Comparison of ENCODE assay signal across 12 cellular contexts in the genomic region with DNA sequence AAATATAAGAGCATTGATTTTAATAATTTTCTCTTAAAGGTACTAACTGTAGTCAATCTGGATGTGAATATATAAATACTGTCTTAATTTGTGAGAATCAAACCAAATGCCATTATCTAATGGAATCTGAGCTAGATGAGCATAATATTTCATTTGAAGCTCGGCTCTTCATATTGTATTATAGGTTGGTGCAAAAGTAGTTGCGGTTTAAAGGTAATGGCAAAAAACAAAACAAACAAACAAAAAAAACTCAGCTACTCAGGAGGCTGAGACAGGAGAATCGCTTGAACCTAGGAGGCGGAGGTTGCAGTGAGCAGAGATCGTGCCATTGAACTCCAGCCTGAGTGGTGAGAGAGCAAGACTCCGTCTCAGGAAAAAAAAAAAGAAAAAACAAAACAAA.
"Had no signal": no experiment of that assay in that cellular context is flagged by ENCODE, and none has a peak within 500 bp of the region (broad histone marks: within the 10 kb centered on the region; RNA-seq: fewer than 3 reads in every experiment).

No MANE protein-coding gene starts in this region.

- H3K27me3 ChIP-seq: ascending aorta, cardiac muscle cell had no signal

- H3K4me3 ChIP-seq: ascending aorta, cardiac muscle cell had no signal

- H3K4me1 ChIP-seq: ascending aorta had no signal

- DNase-seq: activated B cell treated with CpG ODN at 0.5 μM for 24 hours; activated CD4-positive, alpha-beta T cell treated with anti-CD3 and anti-CD28 coated beads for 1 hour; activated CD8-positive, alpha-beta memory T cell treated with anti-CD3 and anti-CD28 coated beads for 24 hours; activated effector memory CD4-positive, alpha-beta T cell treated with Interleukin-2 at 50 U/mL for 16 hours; activated gamma-delta T cell; cerebellar nuclear complex; T-helper 9 cell had no signal

- H3K9me3 ChIP-seq: ascending aorta had no signal

- FAIRE-seq: bronchial epithelial cell, TTC549 had no signal

- H3K36me3 ChIP-seq: ascending aorta, cardiac muscle cell had no signal

- H3K27ac ChIP-seq: ascending aorta, cardiac muscle cell, VCaP had no signal
